19 cellular contexts compared by ENCODE assay signal in genomic region chr2:695111-695510, GRCh38. TPM values are rescaled to one million over a fixed set of nuclear protein-coding genes. Genes with fewer than 3 reads are reported as not detected.
DNase-seq lines count a peak whose midpoint lies in the region; ATAC-seq and TF ChIP-seq lines count a peak whose summit lies in the region.
"Had no signal": no experiment of that assay in that cellular context is flagged by ENCODE, and none has a peak within 500 bp of the region (broad histone marks: within the 10 kb centered on the region; RNA-seq: fewer than 3 reads in every experiment).

No MANE protein-coding gene starts in this region.

- DNase-seq in NCI-H1092 treated with DMSO at 0.1 percent for 48 hours (lab: John Stamatoyannopoulos, UW) (peak; percentile 5), NCI-H1092 (lab: John Stamatoyannopoulos, UW) (no peak), EH (ENCODE audit: low read depth) (peak; percentile 4), body of pancreas (peak; percentile 77 to 90 (median 84)), H4 (ENCODE audit: low spot score) (no peak), SW 1271 (lab: John Stamatoyannopoulos, UW) (no peak)
- DNase-seq: activated CD4-positive, alpha-beta T cell treated with anti-CD3 and anti-CD28 coated beads, Interleukin-2, amount 10 ng/mL, durations not matched to agents 24 days and 14 days; activated CD8-positive, alpha-beta memory T cell treated with anti-CD3 and anti-CD28 coated beads, Interleukin-2, amount 50 U/mL, for 48 hours; activated gamma-delta T cell; DMS153; effector CD4-positive, alpha-beta T cell; lower lobe of right lung; naive thymus-derived CD4-positive, alpha-beta T cell; NCI-H187; NCI-H748 treated with DMSO at 0.1 percent for 48 hours had no signal

- TF ChIP-seq CTCF in body of pancreas (IDR thresholded peaks at IDR 0.05): peak in 2 of 7 experiments; percentile 5 to 14
- no peak for TF ChIP-seq CTCF in parathyroid adenoma (IDR thresholded peaks at IDR 0.05)

- no peaks in the 10 kb centered on the region for H3K36me3 ChIP-seq in body of pancreas (replicated peaks in 1 of 2; ENCODE audit: insufficient read depth in 1 of 2, low read depth in 2 of 2)
- no peaks in the 10 kb centered on the region for H3K36me3 ChIP-seq in parathyroid adenoma (ENCODE audit: control insufficient read depth, insufficient read depth, low read length)
- H3K36me3 ChIP-seq: lower lobe of right lung, suprapubic skin had no signal

- no peaks in the 10 kb centered on the region for H3K79me2 ChIP-seq in parathyroid adenoma

- no peak overlapping the region for H3K9ac ChIP-seq in parathyroid adenoma

- peak; percentile 73 for ATAC-seq in body of pancreas
- ATAC-seq in GM19395 (IDR thresholded peaks at IDR 0.05; ENCODE audit: unreplicated experiment): no peak
- ATAC-seq: lower lobe of right lung; naive thymus-derived CD4-positive, alpha-beta T cell had no signal

- H3K9me3 ChIP-seq in body of pancreas (no peaks in the 10 kb centered on the region), parathyroid adenoma (ENCODE audit: control insufficient read depth, low read length) (no peaks in the 10 kb centered on the region)
- H3K9me3 ChIP-seq: suprapubic skin had no signal

- peak overlapping the region; percentile 42 for H3K4me2 ChIP-seq in parathyroid adenoma (ENCODE audit: low read length)

- H3K4me3 ChIP-seq in body of pancreas (no peak overlapping the region), parathyroid adenoma (ENCODE audit: low read depth, low read length) (peak overlapping the region; percentile 17)
- H3K4me3 ChIP-seq: lower lobe of right lung, suprapubic skin had no signal

- H3K4me1 ChIP-seq in body of pancreas: peaks cover 30% of the 10 kb centered on the region
- H3K4me1 ChIP-seq in parathyroid adenoma: peaks cover 6% of the 10 kb centered on the region

- no peak for TF ChIP-seq POLR2A in body of pancreas (IDR thresholded peaks at IDR 0.05)

- peak overlapping the region; percentile 54 for H2AFZ ChIP-seq in parathyroid adenoma

- 34 to 37% methylated on average over 3 of the region's 3 CpGs for WGBS in body of pancreas, 2 donors

- H3K27ac ChIP-seq in body of pancreas: peak overlapping the region in 3 of 4 donors; percentile 7 to 25 (median 15)
- peak overlapping the region; percentile 17 for H3K27ac ChIP-seq in parathyroid adenoma
- H3K27ac ChIP-seq: C4-2B, lower lobe of right lung, suprapubic skin had no signal

- H3K27me3 ChIP-seq in body of pancreas (no peaks in the 10 kb centered on the region), parathyroid adenoma (ENCODE audit: control insufficient read depth, insufficient read depth, low read length) (no peaks in the 10 kb centered on the region)
- H3K27me3 ChIP-seq: suprapubic skin had no signal

- intact Hi-C loops in body of pancreas (cut with DNase I): no loop called here

RNA-seq across cellular contexts. Expression of gene TMEM18, which starts 17.9 kb away (rescaled TPM):
- total RNA-seq in body of pancreas: 10 to 100 TPM; 10.9 to 13.2 TPM
- total RNA-seq in H4 (2014; rRNA removed; shearing (Covaris generic)): 17.6 and 17.7 TPM in 2 replicates

Comparison
In these comparisons a context has a peak if more than half of its experiments do, and no peak if none do; other contexts are left out.
1. DNase-seq: peak in NCI-H1092 treated with DMSO at 0.1 percent for 48 hours (single experiment), EH (single experiment) and body of pancreas (4 of 4); none in NCI-H1092 (single experiment), H4 (single experiment) and SW 1271 (0 of 2).